9 cellular contexts compared by ENCODE assay signal in genomic region chr1:231691618-231692259, GRCh38.
DNase-seq lines count a peak whose midpoint lies in the region; ATAC-seq and TF ChIP-seq lines count a peak whose summit lies in the region.
"Had no signal": no experiment of that assay in that cellular context is flagged by ENCODE, and none has a peak within 500 bp of the region (broad histone marks: within the 10 kb centered on the region; RNA-seq: fewer than 3 reads in every experiment).

No MANE protein-coding gene starts in this region.

- no peaks in the 10 kb centered on the region for H3K27me3 ChIP-seq in psoas muscle (ENCODE audit: insufficient read depth in 3 of 3, low read length in 2 of 3)
- H3K27me3 ChIP-seq in effector memory CD4-positive, alpha-beta T cell (replicated peaks; ENCODE audit: control insufficient read depth, insufficient read depth, low read length, poor library complexity, severe bottlenecking): no peaks in the 10 kb centered on the region

- ATAC-seq in psoas muscle (no peak), GM21717 (IDR thresholded peaks at IDR 0.05; ENCODE audit: unreplicated experiment) (no peak)

- TF ChIP-seq CTCF in GM12864 (IDR thresholded peaks at IDR 0.05; ENCODE audit: low read depth, low read length, missing control alignments) (peak; percentile 25), foreskin fibroblast (IDR thresholded peaks at IDR 0.05; ENCODE audit: low read depth, low read length) (peak; percentile 84), psoas muscle (IDR thresholded peaks at IDR 0.05) (peak; percentile 12)

- no peaks in the 10 kb centered on the region for H3K9me3 ChIP-seq in psoas muscle
- H3K9me3 ChIP-seq in effector memory CD4-positive, alpha-beta T cell (ENCODE audit: control insufficient read depth, low read length): no peaks in the 10 kb centered on the region

- WGBS in psoas muscle, 3 donors: 85 to 92% (median 88%) methylated on average over 17 of the region's 17 CpGs

- DNase-seq in GM12864 (ENCODE audit: low read depth) (no peak), SHP77 treated with DMSO at 0.1 percent for 48 hours (lab: John Stamatoyannopoulos, UW) (peak; percentile 17), foreskin fibroblast (peak; percentile 42 to 77), psoas muscle (no peak), pons (ENCODE audit: low spot score) (no peak), NCI-H2081 treated with DMSO at 0.1 percent for 48 hours (lab: John Stamatoyannopoulos, UW) (no peak)
- DNase-seq in effector memory CD4-positive, alpha-beta T cell: no peak
- DNase-seq: activated naive CD4-positive, alpha-beta T cell treated with anti-CD3 and anti-CD28 coated beads, Interleukin-2, amount 10 ng/mL, durations not matched to agents 7 days and 5 days had no signal

- no peak overlapping the region for H3K4me3 ChIP-seq in GM12864 (ENCODE audit: low read depth, low read length)
- H3K4me3 ChIP-seq in foreskin fibroblast (ENCODE audit: low read depth in 1 of 2, low read length in 2 of 2): no peak overlapping the region
- no peak overlapping the region for H3K4me3 ChIP-seq in psoas muscle
- no peak overlapping the region for H3K4me3 ChIP-seq in effector memory CD4-positive, alpha-beta T cell (ENCODE audit: insufficient read depth, low read depth, low read length, poor library complexity, severe bottlenecking)

- H3K36me3 ChIP-seq in psoas muscle (ENCODE audit: insufficient read depth in 1 of 2, low read depth in 1 of 2): no peaks in the 10 kb centered on the region
- peaks cover 9% of the 10 kb centered on the region for H3K36me3 ChIP-seq in effector memory CD4-positive, alpha-beta T cell (ENCODE audit: control insufficient read depth, insufficient read depth, low read length)

- intact Hi-C loops in psoas muscle (cut with DNase I): no loop called here

- H3K27ac ChIP-seq in psoas muscle: no peak overlapping the region
- no peak overlapping the region for H3K27ac ChIP-seq in effector memory CD4-positive, alpha-beta T cell (ENCODE audit: insufficient read depth, low read length, poor library complexity, severe bottlenecking)

- peaks cover 18% of the 10 kb centered on the region for H3K4me1 ChIP-seq in psoas muscle
- no peaks in the 10 kb centered on the region for H3K4me1 ChIP-seq in effector memory CD4-positive, alpha-beta T cell (ENCODE audit: control insufficient read depth, insufficient read depth, low read length, poor library complexity, severe bottlenecking)

Comparison
In these comparisons a context has a peak if more than half of its experiments do, and no peak if none do; other contexts are left out.
1. DNase-seq: peak in SHP77 treated with DMSO at 0.1 percent for 48 hours (single experiment) and foreskin fibroblast (2 of 2); none in GM12864 (single experiment), psoas muscle (0 of 2), pons (single experiment), effector memory CD4-positive, alpha-beta T cell (0 of 3) and NCI-H2081 treated with DMSO at 0.1 percent for 48 hours (single experiment).
2. CTCF ChIP-seq: peak in every context shown above with its lines; median percentile 84 in foreskin fibroblast; 25 in GM12864; 12 in psoas muscle.